ENCODE assay signal across 10 cellular contexts in genomic region chr14:97120204-97121120, GRCh38.
DNase-seq lines count a peak whose midpoint lies in the region; ATAC-seq and TF ChIP-seq lines count a peak whose summit lies in the region.
"Had no signal": no experiment of that assay in that cellular context is flagged by ENCODE, and none has a peak within 500 bp of the region (broad histone marks: within the 10 kb centered on the region; RNA-seq: fewer than 3 reads in every experiment).

No MANE protein-coding gene starts in this region.

- ATAC-seq in GM21786 (IDR thresholded peaks at IDR 0.05; ENCODE audit: unreplicated experiment) (peak; percentile 75), SK-N-SH treated with all-trans-retinoic acid at 6 μM for 48 hours (no peak)
- ATAC-seq in activated naive CD4-positive, alpha-beta T cell treated with anti-CD3 and anti-CD28 coated beads, Interleukin-2, amount 50 U/mL, for 72 hours, result peak; percentile 97 to 99
- ATAC-seq: gastroesophageal sphincter had no signal

- peak overlapping the region; percentile 92 to 97 for H3K27ac Mint-ChIP-seq in activated naive CD4-positive, alpha-beta T cell treated with anti-CD3 and anti-CD28 coated beads, Interleukin-2, amount 50 U/mL, for 72 hours

- in situ Hi-C loops in KBM-7 (cut with MboI; ENCODE audit: low pct_unique_long_range_greater_than_20kb, low sequenced_read_pairs), result no loop called here
- in situ Hi-C loops in GM13977 (cut with MboI; ENCODE audit: low pct_unique_long_range_greater_than_20kb, low sequenced_read_pairs, unreplicated experiment), result no loop called here

- TF ChIP-seq CTCF in GM13977 (IDR thresholded peaks at IDR 0.05; ENCODE audit: extremely low read depth, insufficient read depth, missing control alignments), result no peak

- H3K36me3 Mint-ChIP-seq in activated naive CD4-positive, alpha-beta T cell treated with anti-CD3 and anti-CD28 coated beads, Interleukin-2, amount 50 U/mL, for 72 hours, result peaks cover 0 to 9% of the 10 kb centered on the region in 2 donors

- H3K9me3 Mint-ChIP-seq in activated naive CD4-positive, alpha-beta T cell treated with anti-CD3 and anti-CD28 coated beads, Interleukin-2, amount 50 U/mL, for 72 hours, result no peaks in the 10 kb centered on the region

- DNase-seq in T-helper 22 cell (ENCODE audit: low read depth), result peak; percentile 12
- peak; percentile 53 to 69 for DNase-seq in activated naive CD4-positive, alpha-beta T cell treated with anti-CD3 and anti-CD28 coated beads, Interleukin-2, amount 50 U/mL, for 72 hours (ENCODE audit: low spot score in 2 of 2)
- DNase-seq in stimulated activated CD8-positive, alpha-beta memory T cell treated with anti-CD3 and anti-CD28 coated beads, Interleukin-4, amount 100 ng/mL, for 24 hours (ENCODE audit: low read depth), result peak; percentile 19
- DNase-seq in GM19240 (ENCODE audit: insufficient read length, low spot score), result no peak
- DNase-seq in KBM-7, result no peak
- no peak for DNase-seq in GM13977 (ENCODE audit: low spot score)
- DNase-seq: IMR-90 had no signal

TF ChIP-seq in SK-N-SH treated with all-trans-retinoic acid at 6 μM for 48 hours, 23 proteins besides CTCF, POLR2A, EP300 and RAD21:
- TF ChIP-seq CSRNP3 (CRISPR knock-in tag; IDR thresholded peaks at IDR 0.05), result no peak
- no peak for TF ChIP-seq PPARA (CRISPR knock-in tag; IDR thresholded peaks at IDR 0.05; ENCODE audit: borderline replicate concordance)
- TF ChIP-seq OSR1 (CRISPR knock-in tag; IDR thresholded peaks at IDR 0.05), result no peak
- no peak for TF ChIP-seq GLIS3 (CRISPR knock-in tag; IDR thresholded peaks at IDR 0.05)
- TF ChIP-seq ZNF8 (CRISPR knock-in tag; IDR thresholded peaks at IDR 0.05), result no peak
- TF ChIP-seq ZC3H10 (CRISPR knock-in tag; IDR thresholded peaks at IDR 0.05), result no peak

Comparison
In these comparisons a context has a peak if more than half of its experiments do, and no peak if none do; other contexts are left out.
1. DNase-seq: peak in T-helper 22 cell (single experiment), activated naive CD4-positive, alpha-beta T cell treated with anti-CD3 and anti-CD28 coated beads, Interleukin-2, amount 50 U/mL, for 72 hours (2 of 2) and stimulated activated CD8-positive, alpha-beta memory T cell treated with anti-CD3 and anti-CD28 coated beads, Interleukin-4, amount 100 ng/mL, for 24 hours (single experiment); none in GM19240 (single experiment), KBM-7 (single experiment) and GM13977 (single experiment).